Comparison of ENCODE assay signal across 11 cellular contexts in the genomic region with DNA sequence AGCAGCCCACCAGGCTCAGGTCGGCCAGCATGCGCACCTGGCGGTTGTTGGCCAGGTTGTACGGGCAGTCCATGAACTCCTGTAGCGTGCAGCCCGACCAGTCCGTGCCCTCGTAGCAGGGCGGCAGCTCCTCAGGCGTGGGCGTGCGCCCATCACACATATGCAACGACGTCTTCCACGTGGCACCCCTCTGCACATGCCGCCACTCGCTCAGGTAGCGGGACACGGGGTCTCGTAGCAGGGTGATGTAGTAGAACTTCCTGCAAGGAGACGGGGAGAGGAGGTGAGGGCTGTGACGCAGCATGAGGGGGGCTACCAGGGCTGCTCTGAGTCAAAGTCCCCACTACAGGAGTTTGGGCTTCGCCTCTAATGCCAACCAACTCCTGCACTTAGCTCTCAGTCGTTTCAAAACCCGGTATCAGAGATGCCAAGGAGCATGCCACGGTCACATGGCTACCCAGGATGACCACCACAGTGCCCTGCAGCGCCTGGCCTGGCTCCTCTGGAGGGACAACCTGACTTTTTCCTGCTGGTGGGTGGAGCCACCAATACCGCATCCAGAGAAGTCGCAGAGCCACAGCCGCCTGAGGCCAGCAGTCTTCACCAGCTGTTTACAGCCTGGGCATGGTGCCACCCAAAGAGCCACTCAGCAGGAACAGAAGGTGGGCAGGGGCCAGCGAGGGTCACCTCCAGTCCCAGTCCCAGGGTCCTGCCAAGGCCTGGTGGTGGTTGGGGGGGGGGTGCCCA.
"Had no signal": no experiment of that assay in that cellular context is flagged by ENCODE, and none has a peak within 500 bp of the region (broad histone marks: within the 10 kb centered on the region; RNA-seq: fewer than 3 reads in every experiment).

No MANE protein-coding gene starts in this region.

- H3K27ac ChIP-seq: epithelial cell of prostate, gastrocnemius medialis had no signal

- H3K27me3 ChIP-seq: breast epithelium, gastrocnemius medialis had no signal

- DNase-seq: activated B cell treated with CpG ODN at 0.5 μM for 24 hours; activated CD4-positive, alpha-beta T cell treated with anti-CD3 and anti-CD28 coated beads, Interleukin-2, amount 10 ng/mL, durations not matched to agents 24 days and 14 days; effector CD8-positive, alpha-beta T cell; gastrocnemius medialis; naive B cell; stimulated activated CD4-positive, alpha-beta T cell treated with anti-CD3 and anti-CD28 coated beads, Interleukin-12 subunit alpha, Interleukin-12 subunit beta, amount 100 ng/mL, for 4 hours; stimulated activated CD4-positive, alpha-beta T cell treated with anti-CD3 and anti-CD28 coated beads, Interleukin-4, amount 100 ng/mL, for 1 hour; T-helper 17 cell had no signal

- H3K9me3 ChIP-seq: breast epithelium, gastrocnemius medialis had no signal

- H3K4me1 ChIP-seq: breast epithelium, gastrocnemius medialis had no signal

- H3K4me3 ChIP-seq: breast epithelium, gastrocnemius medialis, lung had no signal

- H3K36me3 ChIP-seq: breast epithelium, gastrocnemius medialis had no signal

- ATAC-seq: gastrocnemius medialis, T-helper 17 cell had no signal
